8 cellular contexts compared by ENCODE assay signal in genomic region chr12:12595929-12596328, GRCh38. TPM values are rescaled to one million over a fixed set of nuclear protein-coding genes. Genes with fewer than 3 reads are reported as not detected.
DNase-seq lines count a peak whose midpoint lies in the region; ATAC-seq, FAIRE-seq and TF ChIP-seq lines count a peak whose summit lies in the region.
"Not testable (repeated sequence)": the region's sequence is repeated elsewhere in the genome, so short reads cannot be mapped to it uniquely, and the experiment has no call there.

No MANE protein-coding gene starts in this region.

- in situ Hi-C loops in transverse colon (cut with MboI; ENCODE audit: low pct_ligation_motif_present in 1 of 4, low pct_unique_long_range_greater_than_20kb in 1 of 4, low sequenced_read_pairs in 3 of 4): not testable (repeated sequence)

- not testable (repeated sequence) for H3K27ac ChIP-seq in GM23338 (ENCODE audit: low read depth)
- H3K27ac ChIP-seq in mucosa of rectum (ENCODE audit: low read depth in 2 of 2, low read length in 2 of 2): peak overlapping the region; percentile 77 to 79
- H3K27ac ChIP-seq in transverse colon: peak overlapping the region; percentile 46 to 68 (median 65)

- FAIRE-seq in GM12891 (lab: Jason Lieb, UNC): peak; percentile 26

- not testable (repeated sequence) for H3K36me3 ChIP-seq in GM23338 (ENCODE audit: insufficient read depth); mucosa of descending colon (ENCODE audit: low read depth); mucosa of rectum (ENCODE audit: control insufficient read depth in 2 of 2, insufficient read depth in 2 of 2, low read length in 2 of 2); transverse colon

- H3K27me3 Mint-ChIP-seq in GM23338 (ENCODE audit: insufficient read depth, low read depth, poor library complexity); activated T-helper 1 cell treated with anti-CD3 and anti-CD28 coated beads, Interleukin-12 subunit alpha, Interleukin-12 subunit beta, Interleukin-2, Interleukin-4 antibody, amounts not matched to agents 30 ng/mL and 10 ng/mL and 1 ng/mL, durations not matched to agents 14 hours and 24 hours and 36 hours (ENCODE audit: insufficient read depth): not testable (repeated sequence)

- DNase-seq in GM12891 (ENCODE audit: insufficient read length, low spot score); GM23338 (ENCODE audit: low spot score); activated T-helper 1 cell treated with anti-CD3 and anti-CD28 coated beads, Interleukin-12 subunit alpha, Interleukin-12 subunit beta, Interleukin-2, Interleukin-4 antibody, amounts not matched to agents 30 ng/mL and 10 ng/mL and 1 ng/mL, durations not matched to agents 14 hours and 24 hours and 36 hours (ENCODE audit: low spot score); left colon; mucosa of descending colon: not testable (repeated sequence)
- DNase-seq in NCI-H748 (lab: John Stamatoyannopoulos, UW; ENCODE audit: unreplicated experiment): peak; percentile 16
- DNase-seq in transverse colon: peak; percentile 23

- H3K9me3 Mint-ChIP-seq in GM23338; activated T-helper 1 cell treated with anti-CD3 and anti-CD28 coated beads, Interleukin-12 subunit alpha, Interleukin-12 subunit beta, Interleukin-2, Interleukin-4 antibody, amounts not matched to agents 30 ng/mL and 10 ng/mL and 1 ng/mL, durations not matched to agents 14 hours and 24 hours and 36 hours: not testable (repeated sequence)

- H2AFZ ChIP-seq in GM23338: 0 out of 2 replicates have a peak overlapping the region, but pooled peaks have one; percentile 52

- H3K9ac ChIP-seq in mucosa of rectum (ENCODE audit: low read depth in 1 of 2, low read length in 2 of 2): not testable (repeated sequence)

- TF ChIP-seq POLR2A in GM12891 (IDR thresholded peaks at IDR 0.05; ENCODE audit: low read depth, low read length); transverse colon (IDR thresholded peaks at IDR 0.05): not testable (repeated sequence)

- not testable (repeated sequence) for H3K36me3 Mint-ChIP-seq in GM23338 (ENCODE audit: low read depth); activated T-helper 1 cell treated with anti-CD3 and anti-CD28 coated beads, Interleukin-12 subunit alpha, Interleukin-12 subunit beta, Interleukin-2, Interleukin-4 antibody, amounts not matched to agents 30 ng/mL and 10 ng/mL and 1 ng/mL, durations not matched to agents 14 hours and 24 hours and 36 hours (ENCODE audit: low read depth)

- not testable (repeated sequence) for H3K4me3 ChIP-seq in GM23338; mucosa of descending colon; mucosa of rectum (ENCODE audit: low read length in 2 of 2); transverse colon

- ATAC-seq in GM23338: not testable (repeated sequence)
- ATAC-seq in left colon (peak; percentile 81), mucosa of descending colon (peak; percentile 77)

- H3K4me1 Mint-ChIP-seq in GM23338: peaks cover 12% of the 10 kb centered on the region
- not testable (repeated sequence) for H3K4me1 Mint-ChIP-seq in activated T-helper 1 cell treated with anti-CD3 and anti-CD28 coated beads, Interleukin-12 subunit alpha, Interleukin-12 subunit beta, Interleukin-2, Interleukin-4 antibody, amounts not matched to agents 30 ng/mL and 10 ng/mL and 1 ng/mL, durations not matched to agents 14 hours and 24 hours and 36 hours (ENCODE audit: low read depth)

- H3K4me3 Mint-ChIP-seq in GM23338; activated T-helper 1 cell treated with anti-CD3 and anti-CD28 coated beads, Interleukin-12 subunit alpha, Interleukin-12 subunit beta, Interleukin-2, Interleukin-4 antibody, amounts not matched to agents 30 ng/mL and 10 ng/mL and 1 ng/mL, durations not matched to agents 14 hours and 24 hours and 36 hours: not testable (repeated sequence)

- not testable (repeated sequence) for H3K4me1 ChIP-seq in GM23338 (ENCODE audit: insufficient read depth); mucosa of descending colon (ENCODE audit: low read depth); mucosa of rectum (ENCODE audit: control insufficient read depth in 2 of 2, insufficient read depth in 2 of 2, low read length in 2 of 2); transverse colon

- H3K27ac Mint-ChIP-seq in GM23338: not testable (repeated sequence)
- H3K27ac Mint-ChIP-seq in activated T-helper 1 cell treated with anti-CD3 and anti-CD28 coated beads, Interleukin-12 subunit alpha, Interleukin-12 subunit beta, Interleukin-2, Interleukin-4 antibody, amounts not matched to agents 30 ng/mL and 10 ng/mL and 1 ng/mL, durations not matched to agents 14 hours and 24 hours and 36 hours: peak overlapping the region; percentile 6

- H3K9me3 ChIP-seq in mucosa of descending colon; mucosa of rectum (ENCODE audit: control insufficient read depth in 2 of 2, low read length in 2 of 2); transverse colon: not testable (repeated sequence)

- H4K20me1 ChIP-seq in GM23338 (replicated peaks; ENCODE audit: insufficient read depth): not testable (repeated sequence)

- 63 to 76% methylated on average over 1 to 2 of the region's 2 CpGs for WGBS in transverse colon (ENCODE audit: low coverage in 1 of 2), 2 donors

- intact Hi-C loops in activated T-helper 1 cell treated with anti-CD3 and anti-CD28 coated beads, Interleukin-12 subunit alpha, Interleukin-12 subunit beta, Interleukin-2, Interleukin-4 antibody, amounts not matched to agents 30 ng/mL and 10 ng/mL and 1 ng/mL, durations not matched to agents 14 hours and 24 hours and 36 hours (cut with micrococcal nuclease); left colon (cut with DNase I, micrococcal nuclease); mucosa of descending colon (cut with DNase I, micrococcal nuclease); transverse colon (cut with DNase I; ENCODE audit: low total_unique reads): not testable (repeated sequence)

- TF ChIP-seq CTCF in GM23338 (conservative IDR thresholded peaks at IDR 0.05; ENCODE audit: low read depth in 2 of 2); mucosa of descending colon (IDR thresholded peaks at IDR 0.05); transverse colon (IDR thresholded peaks at IDR 0.05): not testable (repeated sequence)

- H3K4me2 ChIP-seq in GM23338: not testable (repeated sequence)

- H3F3A ChIP-seq in GM23338 (replicated peaks; ENCODE audit: low read depth): not testable (repeated sequence)

- not testable (repeated sequence) for H3K9me2 ChIP-seq in GM23338 (ENCODE audit: insufficient read depth)

- H3K79me2 ChIP-seq in GM23338 (replicated peaks; ENCODE audit: insufficient read depth): not testable (repeated sequence)

- TF ChIP-seq EP300 in transverse colon (IDR thresholded peaks at IDR 0.05; ENCODE audit: low read depth): not testable (repeated sequence)

- not testable (repeated sequence) for H3K27me3 ChIP-seq in GM23338 (ENCODE audit: insufficient read depth); mucosa of rectum (ENCODE audit: control insufficient read depth in 2 of 2, insufficient read depth in 2 of 2, low read length in 2 of 2); transverse colon

RNA-seq across cellular contexts. Expression of gene CREBL2, which starts 15.7 kb away (rescaled TPM):
- polyA plus RNA-seq in GM12891 (2012; ENCODE audit: low read depth, missing spikeins): 9.9 TPM
- total RNA-seq in GM23338 (2014; rRNA removed; shearing (Covaris generic)): 20.5 and 21.6 TPM in 2 replicates
- polyA plus RNA-seq in GM23338 (2016; fragmentation: Nextera tagmentation; extraction: Ambion mirVana): 9.0 and 9.3 TPM in 2 replicates
- total RNA-seq in activated T-helper 1 cell treated with anti-CD3 and anti-CD28 coated beads, Interleukin-12 subunit alpha, Interleukin-12 subunit beta, Interleukin-2, Interleukin-4 antibody, amounts not matched to agents 30 ng/mL and 10 ng/mL and 1 ng/mL, durations not matched to agents 14 hours and 24 hours and 36 hours: 16.7 and 17.9 TPM in 2 replicates
- total RNA-seq in left colon (10 to 100 TPM; 25.6 to 28.1 TPM), mucosa of descending colon (10 to 100 TPM; 23.3 to 35.9 (median 25.4) TPM), transverse colon (10 to 100 TPM; 11.2 to 42.7 (median 26.4) TPM)

RNA-seq across cellular contexts. Expression of gene DUSP16, which starts 33.3 kb away (rescaled TPM):
- 22.6 TPM for polyA plus RNA-seq in GM12891 (2012; ENCODE audit: low read depth, missing spikeins)
- 52.8 and 59.4 TPM in 2 replicates for total RNA-seq in GM23338 (2014; rRNA removed; shearing (Covaris generic))
- 11.7 and 12.5 TPM in 2 replicates for polyA plus RNA-seq in GM23338 (2016; fragmentation: Nextera tagmentation; extraction: Ambion mirVana)
- total RNA-seq in activated T-helper 1 cell treated with anti-CD3 and anti-CD28 coated beads, Interleukin-12 subunit alpha, Interleukin-12 subunit beta, Interleukin-2, Interleukin-4 antibody, amounts not matched to agents 30 ng/mL and 10 ng/mL and 1 ng/mL, durations not matched to agents 14 hours and 24 hours and 36 hours: 49.3 and 52.0 TPM in 2 replicates
- 10 to 100 TPM; 38.6 to 73.5 TPM for total RNA-seq in left colon
- total RNA-seq in mucosa of descending colon: 10 to 100 TPM; 42.3 to 61.8 (median 42.9) TPM
- total RNA-seq in transverse colon: 10 to 100 TPM; 16.1 to 47.0 (median 40.0) TPM
